ENCODE assay signal across 22 cellular contexts in genomic region chr7:12004547-12004946, GRCh38.
A peak's percentile ranks its signal among the peaks of the same experiment; 100 is the strongest.
DNase-seq lines count a peak whose midpoint lies in the region; ATAC-seq and TF ChIP-seq lines count a peak whose summit lies in the region.
"Had no signal": no experiment of that assay in that cellular context is flagged by ENCODE, and none has a peak within 500 bp of the region (broad histone marks: within the 10 kb centered on the region; RNA-seq: fewer than 3 reads in every experiment).

No MANE protein-coding gene starts in this region.

- H3K4me3 ChIP-seq in Karpas-422 (ENCODE audit: low read length) (no peak overlapping the region), mucosa of descending colon (no peak overlapping the region), transverse colon (no peak overlapping the region)
- H3K4me3 ChIP-seq: A549; BLaER1 treated with 17β-estradiol and CSF1 and Interleukin-3, amounts not matched to agents 10 nM and 100 nM; GM23248 had no signal

- H3K9me3 ChIP-seq in Karpas-422 (ENCODE audit: low read length) (no peaks in the 10 kb centered on the region), mucosa of descending colon (no peaks in the 10 kb centered on the region), transverse colon (no peaks in the 10 kb centered on the region)
- H3K9me3 ChIP-seq: A549; BE2C; BLaER1 treated with 17β-estradiol and CSF1 and Interleukin-3, amounts not matched to agents 10 nM and 100 nM had no signal

- TF ChIP-seq EP300 in transverse colon (IDR thresholded peaks at IDR 0.05; ENCODE audit: low read depth) = no peak

- H3K9me2 ChIP-seq in Karpas-422 (replicated peaks; ENCODE audit: insufficient read depth, low read length) = no peaks in the 10 kb centered on the region

- H3K4me1 ChIP-seq in Karpas-422 (ENCODE audit: low read length) (no peaks in the 10 kb centered on the region), mucosa of descending colon (ENCODE audit: low read depth) (peaks cover 11% of the 10 kb centered on the region), transverse colon (peaks cover 0 to 19% (median 0%) of the 10 kb centered on the region in 4 donors)
- H3K4me1 ChIP-seq: BE2C; BLaER1 treated with 17β-estradiol and CSF1 and Interleukin-3, amounts not matched to agents 10 nM and 100 nM had no signal

- no peak overlapping the region for H3K9ac ChIP-seq in Karpas-422 (ENCODE audit: low read length)
- H3K9ac ChIP-seq: BLaER1 treated with 17β-estradiol and CSF1 and Interleukin-3, amounts not matched to agents 10 nM and 100 nM; GM23248 had no signal

- TF ChIP-seq POLR2A in transverse colon (IDR thresholded peaks at IDR 0.05) = no peak

- TF ChIP-seq CTCF in mucosa of descending colon (IDR thresholded peaks at IDR 0.05) (no peak), transverse colon (IDR thresholded peaks at IDR 0.05) (no peak)

- DNase-seq in Karpas-422 (peak; percentile 26), left colon (peak in 1 of 2 donors; percentile 4), mucosa of descending colon (peak in 1 of 3 donors; percentile 35), transverse colon (peak; percentile 8), nucleus accumbens (lab: John Stamatoyannopoulos, UW) (no peak)
- DNase-seq: 8988T; ACHN; AML-193; BE2C; Calu3; CD4-positive, alpha-beta T cell; CD8-positive, alpha-beta memory T cell; DMS53; DMS79 treated with DMSO at 0.1 percent for 48 hours; GF-D8; GM23248; H7; HCEC 1CT had no signal

- no peaks in the 10 kb centered on the region for H3K36me3 ChIP-seq in Karpas-422 (ENCODE audit: insufficient read depth, low read length)
- H3K36me3 ChIP-seq in mucosa of descending colon (ENCODE audit: low read depth) = no peaks in the 10 kb centered on the region
- no peaks in the 10 kb centered on the region for H3K36me3 ChIP-seq in transverse colon
- H3K36me3 ChIP-seq: BE2C; BLaER1 treated with 17β-estradiol and CSF1 and Interleukin-3, amounts not matched to agents 10 nM and 100 nM had no signal

- intact Hi-C loops in left colon (cut with DNase I, micrococcal nuclease) = no loop called here
- intact Hi-C loops in mucosa of descending colon (cut with DNase I, micrococcal nuclease) = no loop called here
- intact Hi-C loops in transverse colon (cut with DNase I; ENCODE audit: low total_unique reads) = no loop called here

- H4K20me1 ChIP-seq in Karpas-422 (ENCODE audit: insufficient read depth, low read depth, low read length) = no peaks in the 10 kb centered on the region
- H4K20me1 ChIP-seq: BLaER1 treated with 17β-estradiol and CSF1 and Interleukin-3, amounts not matched to agents 10 nM and 100 nM had no signal

- peak; percentile 96 for ATAC-seq in left colon
- ATAC-seq in mucosa of descending colon = peak; percentile 86
- no peak for ATAC-seq in GM18511 (IDR thresholded peaks at IDR 0.05; ENCODE audit: unreplicated experiment)
- no peak for ATAC-seq in GM21515 (IDR thresholded peaks at IDR 0.05; ENCODE audit: unreplicated experiment)
- ATAC-seq: A549 had no signal

- in situ Hi-C loops in transverse colon (cut with MboI; ENCODE audit: low pct_ligation_motif_present in 1 of 4, low pct_unique_long_range_greater_than_20kb in 1 of 4, low sequenced_read_pairs in 3 of 4) = no loop called here

- no peak overlapping the region for H2AFZ ChIP-seq in Karpas-422 (ENCODE audit: low read length)
- H2AFZ ChIP-seq: GM23248 had no signal

- no peak overlapping the region for H3K4me2 ChIP-seq in Karpas-422 (ENCODE audit: low read depth, low read length, poor library complexity, severe bottlenecking)
- H3K4me2 ChIP-seq: A549; BLaER1 treated with 17β-estradiol and CSF1 and Interleukin-3, amounts not matched to agents 10 nM and 100 nM had no signal

- H3K27ac ChIP-seq in Karpas-422 (ENCODE audit: low read length) = no peak overlapping the region
- H3K27ac ChIP-seq in transverse colon = peak overlapping the region in 1 of 4 donors; percentile 35
- H3K27ac ChIP-seq: A549; BLaER1 treated with 17β-estradiol and CSF1 and Interleukin-3, amounts not matched to agents 10 nM and 100 nM; GM23248 had no signal

- H3K27me3 ChIP-seq in Karpas-422 (ENCODE audit: low read length) = 0 out of 2 replicates have a peak, but pooled peaks cover 2% of the 10 kb centered on the region
- no peaks in the 10 kb centered on the region for H3K27me3 ChIP-seq in transverse colon
- H3K27me3 ChIP-seq: BE2C; BLaER1 treated with 17β-estradiol and CSF1 and Interleukin-3, amounts not matched to agents 10 nM and 100 nM had no signal

- WGBS in transverse colon (ENCODE audit: low coverage in 1 of 2), 2 donors = 59 to 68% methylated on average over 4 to 5 of the region's 5 CpGs

- H3K79me2 ChIP-seq in Karpas-422 (ENCODE audit: low read length) = no peaks in the 10 kb centered on the region

Comparison
In these comparisons a context has a peak if more than half of its experiments do, and no peak if none do; other contexts are left out.
1. DNase-seq: peak in Karpas-422 (single experiment) and transverse colon (single experiment); none in nucleus accumbens (0 of 56).
2. ATAC-seq: peak in left colon (single experiment) and mucosa of descending colon (single experiment); none in GM18511 (single experiment) and GM21515 (single experiment).